ENCODE assay signal across 18 cellular contexts in genomic region chr12:109871678-109872314, GRCh38. TPM values are rescaled to one million over a fixed set of nuclear protein-coding genes. Genes with fewer than 3 reads are reported as not detected.
DNase-seq lines count a peak whose midpoint lies in the region; ATAC-seq and TF ChIP-seq lines count a peak whose summit lies in the region.
"Had no signal": no experiment of that assay in that cellular context is flagged by ENCODE, and none has a peak within 500 bp of the region (broad histone marks: within the 10 kb centered on the region; RNA-seq: fewer than 3 reads in every experiment).

No MANE protein-coding gene starts in this region.

- TF ChIP-seq CTCF in SK-N-SH (IDR thresholded peaks at IDR 0.05) (no peak), RWPE1 (conservative IDR thresholded peaks at IDR 0.05; ENCODE audit: low read depth) (no peak)

- H3K36me3 Mint-ChIP-seq in stimulated activated effector memory CD8-positive, alpha-beta T cell treated with anti-CD3 and anti-CD28 coated beads, Interleukin-12 subunit alpha, Interleukin-12 subunit beta, amount 100 ng/mL, for 72 hours: peaks cover 8% of the 10 kb centered on the region

- ATAC-seq in SK-N-SH treated with all-trans-retinoic acid at 6 μM for 48 hours (no peak; the same call in 2 of the 3 replicates), GM18858 (IDR thresholded peaks at IDR 0.05; ENCODE audit: unreplicated experiment) (no peak)
- ATAC-seq in stimulated activated effector memory CD8-positive, alpha-beta T cell treated with anti-CD3 and anti-CD28 coated beads, Interleukin-12 subunit alpha, Interleukin-12 subunit beta, amount 100 ng/mL, for 72 hours: no peak
- ATAC-seq: left lung; Right ventricle myocardium inferior; stimulated activated naive CD8-positive, alpha-beta T cell treated with anti-CD3 and anti-CD28 coated beads, Interleukin-15, amount 100 ng/mL, for 72 hours had no signal

- TF ChIP-seq EP300 in SK-N-SH (IDR thresholded peaks at IDR 0.05; ENCODE audit: borderline replicate concordance in 1 of 2, low read depth in 1 of 2, low read length in 1 of 2): no peak

- H3K4me1 Mint-ChIP-seq in stimulated activated effector memory CD8-positive, alpha-beta T cell treated with anti-CD3 and anti-CD28 coated beads, Interleukin-12 subunit alpha, Interleukin-12 subunit beta, amount 100 ng/mL, for 72 hours: peaks cover 43% of the 10 kb centered on the region

- TF ChIP-seq RAD21 in SK-N-SH (IDR thresholded peaks at IDR 0.05; ENCODE audit: low read length): no peak

- H3K27ac Mint-ChIP-seq in stimulated activated effector memory CD8-positive, alpha-beta T cell treated with anti-CD3 and anti-CD28 coated beads, Interleukin-12 subunit alpha, Interleukin-12 subunit beta, amount 100 ng/mL, for 72 hours: no peak overlapping the region
- H3K27ac Mint-ChIP-seq: T-helper 2 cell treated with Interferon-gamma antibody and Interleukin-4, amounts not matched to agents 5 μg/mL and 100 μg/mL, for 36 hours had no signal

- H3K9ac ChIP-seq in SK-N-SH: no peak overlapping the region

- 86% methylated on average over 7 of the region's 7 CpGs for WGBS in SK-N-SH (ENCODE audit: low lambda C conversion rate)

- peaks cover 58% of the 10 kb centered on the region for H3K79me2 ChIP-seq in SK-N-SH (ENCODE audit: insufficient read depth)

- H3K9me2 ChIP-seq in SK-N-SH: no peaks in the 10 kb centered on the region

- DNase-seq in SK-N-SH (peak; percentile 27), RWPE1 (ENCODE audit: low spot score) (no peak), fibroblast of peridontal ligament (ENCODE audit: extremely low read depth) (peak; percentile 32), dedifferentiated amniotic fluid mesenchymal stem cell (ENCODE audit: extremely low spot score) (no peak)
- no peak for DNase-seq in stimulated activated effector memory CD8-positive, alpha-beta T cell treated with anti-CD3 and anti-CD28 coated beads, Interleukin-12 subunit alpha, Interleukin-12 subunit beta, amount 100 ng/mL, for 72 hours (ENCODE audit: low spot score in 2 of 2)
- DNase-seq: 8988T; CD8-positive, alpha-beta memory T cell; heart left ventricle; left lung; NCI-H774; sigmoid colon; stimulated activated naive CD8-positive, alpha-beta T cell treated with anti-CD3 and anti-CD28 coated beads, Interleukin-15, amount 100 ng/mL, for 72 hours had no signal

- peaks cover 12% of the 10 kb centered on the region for H3F3A ChIP-seq in SK-N-SH (replicated peaks; ENCODE audit: insufficient read depth)

- CTCF ChIA-PET in SK-N-SH (lab: Yijun Ruan, JAX) (interaction anchor here (0.9 to 13.1 kb wide), 4 partner anchors 9 to 66 kb away, joined by 3 to 91 read pairs (median 6); no protein-coding TSS in a partner anchor), RWPE1 (lab: Yijun Ruan, JAX) (no interaction called here)

- H3K9me3 Mint-ChIP-seq in stimulated activated effector memory CD8-positive, alpha-beta T cell treated with anti-CD3 and anti-CD28 coated beads, Interleukin-12 subunit alpha, Interleukin-12 subunit beta, amount 100 ng/mL, for 72 hours: no peaks in the 10 kb centered on the region
- H3K9me3 Mint-ChIP-seq: CD8-positive, alpha-beta memory T cell; stimulated activated naive CD8-positive, alpha-beta T cell treated with anti-CD3 and anti-CD28 coated beads, Interleukin-15, amount 100 ng/mL, for 72 hours; T-helper 2 cell treated with Interferon-gamma antibody and Interleukin-4, amounts not matched to agents 5 μg/mL and 100 μg/mL, for 36 hours had no signal

- H4K20me1 ChIP-seq in SK-N-SH (ENCODE audit: insufficient read depth): no peaks in the 10 kb centered on the region; the same call in 1 of the 2 replicates

- H3K4me3 ChIP-seq in SK-N-SH (ENCODE audit: low read depth in 2 of 2, low read length in 1 of 2) (no peak overlapping the region), skin epidermis (no peak overlapping the region)
- H3K4me3 ChIP-seq: heart left ventricle, left lung, sigmoid colon had no signal

- H3K27ac ChIP-seq in SK-N-SH (ENCODE audit: low read depth in 2 of 2, low read length in 1 of 2) (no peak overlapping the region), RWPE1 (peak overlapping the region; percentile 24; the same call in 1 of the 2 replicates), skin epidermis (peak overlapping the region in 13 of 21 experiments; percentile 4 to 61 (median 45))
- H3K27ac ChIP-seq: heart left ventricle, sigmoid colon had no signal

- H3K4me3 Mint-ChIP-seq in stimulated activated effector memory CD8-positive, alpha-beta T cell treated with anti-CD3 and anti-CD28 coated beads, Interleukin-12 subunit alpha, Interleukin-12 subunit beta, amount 100 ng/mL, for 72 hours: no peak overlapping the region
- H3K4me3 Mint-ChIP-seq: CD8-positive, alpha-beta memory T cell; stimulated activated naive CD8-positive, alpha-beta T cell treated with anti-CD3 and anti-CD28 coated beads, Interleukin-15, amount 100 ng/mL, for 72 hours; T-helper 2 cell treated with Interferon-gamma antibody and Interleukin-4, amounts not matched to agents 5 μg/mL and 100 μg/mL, for 36 hours had no signal

- H2AFZ ChIP-seq in SK-N-SH (ENCODE audit: low read depth): no peak overlapping the region

- POLR2A ChIA-PET in SK-N-SH (lab: Yijun Ruan, JAX) (no interaction called here), RWPE1 (lab: Yijun Ruan, JAX; ENCODE audit: low non-redundant PET) (no interaction called here)

- no peaks in the 10 kb centered on the region for H3K27me3 ChIP-seq in SK-N-SH (ENCODE audit: insufficient read depth)
- H3K27me3 ChIP-seq: heart left ventricle, left lung, sigmoid colon had no signal

- no peaks in the 10 kb centered on the region for H3K36me3 ChIP-seq in SK-N-SH (replicated peaks in 1 of 2; ENCODE audit: control insufficient read depth in 1 of 2, insufficient read depth in 2 of 2, low read length in 1 of 2)

- H3K4me2 ChIP-seq in SK-N-SH: no peak overlapping the region

- no peaks in the 10 kb centered on the region for H3K9me3 ChIP-seq in SK-N-SH
- H3K9me3 ChIP-seq: heart left ventricle, left lung, sigmoid colon had no signal

- H3K4me1 ChIP-seq in SK-N-SH (ENCODE audit: control insufficient read depth in 1 of 2, insufficient read depth in 2 of 2, low read depth in 1 of 2, low read length in 1 of 2): peaks cover 11 to 17% of the 10 kb centered on the region in 2 experiments; a peak in 2 of 4 replicates

TF ChIP-seq in SK-N-SH, 30 proteins besides CTCF, POLR2A, EP300 and RAD21 (continues in another document):
- TF ChIP-seq YY1 (IDR thresholded peaks at IDR 0.05; ENCODE audit: low read depth) (no peak), JUND (IDR thresholded peaks at IDR 0.05) (no peak), MXI1 (IDR thresholded peaks at IDR 0.05; ENCODE audit: low read depth, low read length) (no peak), TCF12 (IDR thresholded peaks at IDR 0.05) (no peak), TEAD4 (IDR thresholded peaks at IDR 0.05; ENCODE audit: borderline replicate concordance, insufficient read depth) (no peak), MAX (IDR thresholded peaks at IDR 0.05; ENCODE audit: low read depth) (no peak), FOSL2 (IDR thresholded peaks at IDR 0.05; ENCODE audit: borderline replicate concordance, low read depth) (no peak)
- TF ChIP-seq, protein P1, sequence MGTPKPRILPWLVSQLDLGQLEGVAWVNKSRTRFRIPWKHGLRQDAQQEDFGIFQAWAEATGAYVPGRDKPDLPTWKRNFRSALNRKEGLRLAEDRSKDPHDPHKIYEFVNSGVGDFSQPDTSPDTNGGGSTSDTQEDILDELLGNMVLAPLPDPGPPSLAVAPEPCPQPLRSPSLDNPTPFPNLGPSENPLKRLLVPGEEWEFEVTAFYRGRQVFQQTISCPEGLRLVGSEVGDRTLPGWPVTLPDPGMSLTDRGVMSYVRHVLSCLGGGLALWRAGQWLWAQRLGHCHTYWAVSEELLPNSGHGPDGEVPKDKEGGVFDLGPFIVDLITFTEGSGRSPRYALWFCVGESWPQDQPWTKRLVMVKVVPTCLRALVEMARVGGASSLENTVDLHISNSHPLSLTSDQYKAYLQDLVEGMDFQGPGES (IDR thresholded peaks at IDR 0.05; ENCODE audit: low read depth, low read length): no peak

TF ChIP-seq in SK-N-SH treated with all-trans-retinoic acid at 6 μM for 48 hours, 23 proteins besides CTCF, POLR2A, EP300 and RAD21 (continues in another document):
- no peak for TF ChIP-seq GLIS3 (CRISPR knock-in tag; IDR thresholded peaks at IDR 0.05)
- no peak for TF ChIP-seq ZFP30 (CRISPR knock-in tag; IDR thresholded peaks at IDR 0.05)
- no peak for TF ChIP-seq CSRNP3 (CRISPR knock-in tag; IDR thresholded peaks at IDR 0.05)
- no peak for TF ChIP-seq ZNF70 (CRISPR knock-in tag; IDR thresholded peaks at IDR 0.05)
- no peak for TF ChIP-seq TOX (CRISPR knock-in tag; IDR thresholded peaks at IDR 0.05; ENCODE audit: borderline replicate concordance)
- no peak for TF ChIP-seq SNAI2 (CRISPR knock-in tag; IDR thresholded peaks at IDR 0.05)
- TF ChIP-seq CSDC2 (CRISPR knock-in tag; IDR thresholded peaks at IDR 0.05): no peak
- TF ChIP-seq ZNF8 (CRISPR knock-in tag; IDR thresholded peaks at IDR 0.05): no peak
- TF ChIP-seq PPARA (CRISPR knock-in tag; IDR thresholded peaks at IDR 0.05; ENCODE audit: borderline replicate concordance): no peak
- TF ChIP-seq ISL1 (CRISPR knock-in tag; IDR thresholded peaks at IDR 0.05): no peak
- no peak for TF ChIP-seq BACH2 (CRISPR knock-in tag; IDR thresholded peaks at IDR 0.05; ENCODE audit: borderline replicate concordance)
- TF ChIP-seq TCF4 (CRISPR knock-in tag; IDR thresholded peaks at IDR 0.05; ENCODE audit: borderline replicate concordance): no peak

RNA-seq across cellular contexts. Expression of gene GLTP, which starts 8.5 kb away (rescaled TPM):
- 16.9 and 23.0 TPM in 2 replicates for polyA plus RNA-seq in SK-N-SH (2012; rRNA removed)
- 20.3 and 20.5 TPM in 2 replicates for polyA plus RNA-seq in SK-N-SH (2012; cell fraction: cytosol; rRNA removed)
- polyA plus RNA-seq in SK-N-SH (2012; cell fraction: nucleus; rRNA removed): 6.1 and 10.8 TPM in 2 replicates

RNA-seq across cellular contexts. Expression of gene TCHP, which starts 28.3 kb away (rescaled TPM):
- polyA plus RNA-seq in SK-N-SH (2012; rRNA removed): 19.0 and 37.3 TPM in 2 replicates
- 27.3 and 33.6 TPM in 2 replicates for polyA plus RNA-seq in SK-N-SH (2012; cell fraction: cytosol; rRNA removed)
- 58.3 and 84.4 TPM in 2 replicates for polyA plus RNA-seq in SK-N-SH (2012; cell fraction: nucleus; rRNA removed)

RNA-seq across cellular contexts. Expression of gene TRPV4, which starts 38.6 kb away (rescaled TPM):
- polyA plus RNA-seq in SK-N-SH (2012; rRNA removed): 5.2 and 5.4 TPM in 2 replicates
- 2.1 and 3.2 TPM in 2 replicates for polyA plus RNA-seq in SK-N-SH (2012; cell fraction: cytosol; rRNA removed)
- 7.3 and 8.9 TPM in 2 replicates for polyA plus RNA-seq in SK-N-SH (2012; cell fraction: nucleus; rRNA removed)
- polyA plus RNA-seq: CD8-positive, alpha-beta memory T cell; neural cell had no signal

Comparison
In these comparisons a context has a peak if more than half of its experiments do, and no peak if none do; other contexts are left out.
1. DNase-seq: peak in SK-N-SH (single experiment) and fibroblast of peridontal ligament (single experiment); none in RWPE1 (single experiment), stimulated activated effector memory CD8-positive, alpha-beta T cell treated with anti-CD3 and anti-CD28 coated beads, Interleukin-12 subunit alpha, Interleukin-12 subunit beta, amount 100 ng/mL, for 72 hours (0 of 2) and dedifferentiated amniotic fluid mesenchymal stem cell (single experiment).
2. H3K27ac ChIP-seq: peak in RWPE1 (single experiment) and skin epidermis (13 of 21); none in SK-N-SH (0 of 2).